18 cellular contexts compared by ENCODE assay signal in the genomic region with DNA sequence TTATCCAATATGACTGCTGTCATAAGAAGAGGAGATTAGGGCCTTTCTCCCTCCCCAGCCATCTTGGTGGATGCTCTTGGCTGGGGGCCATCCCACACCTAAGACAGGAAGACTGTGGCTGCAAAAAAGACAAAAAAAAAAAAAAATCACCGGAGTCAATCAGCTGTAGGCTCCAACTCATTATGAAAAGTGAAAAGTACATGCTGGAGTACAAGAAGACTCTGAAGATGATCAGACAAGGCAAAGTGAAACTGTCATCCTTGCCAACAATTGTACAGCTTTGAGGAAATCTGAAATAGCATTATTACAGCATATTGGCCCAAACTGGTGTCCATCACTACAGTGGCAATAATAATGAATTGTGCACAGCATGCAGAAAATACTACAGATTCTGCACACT. TPM values are rescaled to one million over a fixed set of nuclear protein-coding genes. Genes with fewer than 3 reads are reported as not detected.
A peak's percentile ranks its signal among the peaks of the same experiment; 100 is the strongest.
DNase-seq lines count a peak whose midpoint lies in the region; ATAC-seq and TF ChIP-seq lines count a peak whose summit lies in the region.
"Had no signal": no experiment of that assay in that cellular context is flagged by ENCODE, and none has a peak within 500 bp of the region (broad histone marks: within the 10 kb centered on the region; RNA-seq: fewer than 3 reads in every experiment).

No MANE protein-coding gene starts in this region.

- no peak for TF ChIP-seq POLR2A in GM18505 (IDR thresholded peaks at IDR 0.05; ENCODE audit: borderline replicate concordance, extremely low read depth, insufficient read depth, insufficient read length)

- TF ChIP-seq CTCF in GM10266 (IDR thresholded peaks at IDR 0.05; ENCODE audit: control insufficient read depth, insufficient read depth, low read depth, missing control alignments) (no peak), omental fat pad (IDR thresholded peaks at IDR 0.05) (no peak)

- DNase-seq in GM10266 (ENCODE audit: extremely low spot score), result peak; percentile 3
- no peak for DNase-seq in putamen (ENCODE audit: low spot score)
- DNase-seq in omental fat pad (ENCODE audit: low spot score), result no peak
- DNase-seq: AML-193, Caco-2, DMS79, Karpas-422, MM.1S, NCI-H1105, NCI-H1694 treated with DMSO at 0.1 percent for 48 hours, NCI-H446 had no signal

- ATAC-seq in GM18511 (IDR thresholded peaks at IDR 0.05; ENCODE audit: unreplicated experiment) (peak; percentile 52), GM21717 (IDR thresholded peaks at IDR 0.05; ENCODE audit: unreplicated experiment) (peak; percentile 84), HG03432 (IDR thresholded peaks at IDR 0.05; ENCODE audit: unreplicated experiment) (peak; percentile 83), GM18517 (IDR thresholded peaks at IDR 0.05; ENCODE audit: unreplicated experiment) (no peak), GM18505 (IDR thresholded peaks at IDR 0.05; ENCODE audit: unreplicated experiment) (no peak), omental fat pad (ENCODE audit: low FRiP score) (no peak)
- ATAC-seq: Panc1, Right ventricle myocardium inferior had no signal

RNA-seq across cellular contexts. Expression of a gene that starts 5.2 kb away (rescaled TPM):
- 1 to 10 TPM in 2 of 4 donors, under 1 TPM in 1, not detected in 1; 0.63 to 4.2 (median 1.2) TPM for total RNA-seq in omental fat pad
- total RNA-seq: Right ventricle myocardium inferior had no signal

Comparison
In these comparisons a context has a peak if more than half of its experiments do, and no peak if none do; other contexts are left out.
1. ATAC-seq: peak in GM18511 (single experiment), GM21717 (single experiment) and HG03432 (single experiment); none in GM18517 (single experiment), GM18505 (single experiment) and omental fat pad (single experiment).